18 cellular contexts compared by ENCODE assay signal in the genomic region with DNA sequence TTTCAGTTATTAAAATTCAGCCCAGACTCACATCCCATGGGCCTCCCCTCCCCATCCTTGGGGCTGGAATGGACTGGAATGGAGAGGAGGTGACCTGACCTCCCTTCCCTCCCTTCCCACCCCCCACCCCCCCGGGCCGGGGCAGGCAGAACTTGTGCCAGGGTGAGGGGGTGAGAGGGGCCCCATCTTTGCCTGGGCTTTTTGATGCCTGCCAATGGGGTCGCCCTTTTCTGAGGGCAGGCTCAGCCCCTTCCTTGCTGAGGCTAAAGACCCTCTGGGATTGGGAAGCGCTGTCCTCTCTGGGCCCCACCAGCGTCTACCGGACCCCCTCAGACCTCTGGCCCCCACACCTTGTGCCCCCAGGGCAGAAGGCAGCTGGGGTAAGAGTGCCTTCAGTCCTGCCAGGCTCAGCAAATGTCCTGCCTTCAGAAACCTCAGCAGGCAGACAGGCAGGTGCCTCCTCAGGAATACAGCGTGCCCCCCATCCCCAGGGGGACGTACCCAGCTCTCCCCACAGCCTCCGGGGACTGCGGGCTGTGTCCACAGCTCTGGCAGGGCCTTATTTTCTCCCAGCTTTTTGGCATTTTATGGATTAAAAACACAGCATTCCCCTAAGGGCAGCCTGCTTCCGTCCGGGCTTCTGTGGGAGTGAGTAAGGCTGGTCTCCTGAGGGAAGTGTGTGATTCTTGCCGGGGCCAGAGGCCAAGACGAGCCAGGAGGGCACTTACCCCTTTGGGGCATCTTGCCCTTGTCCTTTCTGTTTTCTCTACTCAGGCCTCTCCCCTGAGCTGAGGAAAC. TPM values are rescaled to one million over a fixed set of nuclear protein-coding genes. Genes with fewer than 3 reads are reported as not detected.
DNase-seq lines count a peak whose midpoint lies in the region; ATAC-seq and TF ChIP-seq lines count a peak whose summit lies in the region.
"Had no signal": no experiment of that assay in that cellular context is flagged by ENCODE, and none has a peak within 500 bp of the region (broad histone marks: within the 10 kb centered on the region; RNA-seq: fewer than 3 reads in every experiment).

No MANE protein-coding gene starts in this region.

- H3K27ac ChIP-seq in CD4-positive, alpha-beta T cell (ENCODE audit: low read depth, low read length) = no peak overlapping the region
- H3K27ac ChIP-seq: RWPE1 had no signal

- no peaks in the 10 kb centered on the region for H3K27me3 ChIP-seq in CD4-positive, alpha-beta T cell (ENCODE audit: control insufficient read depth, insufficient read depth, low read length)

- no peak for DNase-seq in CD4-positive, alpha-beta T cell
- no peak for DNase-seq in glutamatergic neuron
- peak; percentile 64 for DNase-seq in posterior vena cava (ENCODE audit: low spot score)
- no peak for DNase-seq in stimulated activated CD4-positive, alpha-beta T cell treated with anti-CD3 and anti-CD28 coated beads, Interleukin-4, amount 100 ng/mL, for 24 hours
- DNase-seq in amniotic stem cell (lab: John Stamatoyannopoulos, UW) = no peak
- no peak for DNase-seq in NCI-H1436 (lab: John Stamatoyannopoulos, UW)
- DNase-seq: Caco-2, NCI-H1092 treated with DMSO at 0.1 percent for 48 hours, NCI-H1694, NCI-H2081 treated with DMSO at 0.1 percent for 48 hours, NCI-H748 treated with DMSO at 0.1 percent for 48 hours, PC-3, SIG-M5 had no signal

- ATAC-seq in CD4-positive, alpha-beta T cell (ENCODE audit: poor library complexity) = no peak
- ATAC-seq: HCT116 had no signal

- H3K9me3 Mint-ChIP-seq in CD4-positive, alpha-beta T cell = no peaks in the 10 kb centered on the region
- H3K9me3 Mint-ChIP-seq in IgD-negative memory B cell (peaks cover 0 to 10% (median 2%) of the 10 kb centered on the region in 3 donors), glutamatergic neuron (ENCODE audit: unreplicated experiment) (peaks cover 3% of the 10 kb centered on the region)

- no peaks in the 10 kb centered on the region for H3K36me3 Mint-ChIP-seq in CD4-positive, alpha-beta T cell (ENCODE audit: low read depth)
- H3K36me3 Mint-ChIP-seq in IgD-negative memory B cell (no peaks in the 10 kb centered on the region), glutamatergic neuron (ENCODE audit: unreplicated experiment) (peaks cover 5% of the 10 kb centered on the region)
- H3K36me3 Mint-ChIP-seq: CD14-positive monocyte had no signal

- peaks cover 13% of the 10 kb centered on the region for H3K4me1 Mint-ChIP-seq in CD4-positive, alpha-beta T cell (ENCODE audit: low read depth)
- H3K4me1 Mint-ChIP-seq in IgD-negative memory B cell (peaks cover 2 to 4% (median 2%) of the 10 kb centered on the region in 3 donors), glutamatergic neuron (ENCODE audit: low read depth, unreplicated experiment) (no peaks in the 10 kb centered on the region)

- H3K27ac Mint-ChIP-seq in CD4-positive, alpha-beta T cell = no peak overlapping the region
- peak overlapping the region in 1 of 3 donors; percentile 67 for H3K27ac Mint-ChIP-seq in IgD-negative memory B cell
- H3K27ac Mint-ChIP-seq in glutamatergic neuron (ENCODE audit: unreplicated experiment) = no peak overlapping the region

- intact Hi-C loops in CD4-positive, alpha-beta T cell (cut with DNase I, micrococcal nuclease) = loop anchor here (2.0 to 5.0 kb wide), 4 partner anchors 36 to 51 kb away; partner anchors contain the start of gene DUSP9 (in 1 of the 2)
- intact Hi-C loops in posterior vena cava (cut with DNase I) = loop anchor here in 1 of 2 donors (10.0 kb wide), 1 partner anchor 93 kb away; no protein-coding TSS in a partner anchor

- H3K9me3 ChIP-seq in CD4-positive, alpha-beta T cell (ENCODE audit: control insufficient read depth, low read length) = no peaks in the 10 kb centered on the region
- H3K9me3 ChIP-seq: Caco-2 had no signal

- TF ChIP-seq CTCF in CD4-positive, alpha-beta T cell (IDR thresholded peaks at IDR 0.05) = no peak
- TF ChIP-seq CTCF in glutamatergic neuron (IDR thresholded peaks at IDR 0.05; ENCODE audit: partially characterized antibody, unreplicated experiment) = no peak

- POLR2A ChIA-PET in CD4-positive, alpha-beta T cell (lab: Charles Lee) = no interaction called here

- peak overlapping the region; percentile 56 for H3K4me3 Mint-ChIP-seq in CD4-positive, alpha-beta T cell
- H3K4me3 Mint-ChIP-seq in IgD-negative memory B cell (peak overlapping the region in 3 of 4 donors; percentile 12 to 85 (median 38)), glutamatergic neuron (ENCODE audit: unreplicated experiment) (peak overlapping the region; percentile 36)

- CTCF ChIA-PET in CD4-positive, alpha-beta T cell (lab: Charles Lee) = interaction anchor here (2.2 kb wide), 1 partner anchor 12 kb away, joined by 11 read pairs; the partner anchor contains the start of gene CCNQ

- H3K27me3 Mint-ChIP-seq in CD4-positive, alpha-beta T cell = no peaks in the 10 kb centered on the region
- H3K27me3 Mint-ChIP-seq in IgD-negative memory B cell (peaks cover 29% of the 10 kb centered on the region), glutamatergic neuron (ENCODE audit: unreplicated experiment) (peaks cover 2% of the 10 kb centered on the region)

RNA-seq across cellular contexts. Expression of gene CCNQ, which starts 12.6 kb away (rescaled TPM):
- total RNA-seq in CD4-positive, alpha-beta T cell = 10 to 100 TPM; 13.9 to 14.1 TPM
- polyA plus RNA-seq in IgD-negative memory B cell = 56.1 TPM
- total RNA-seq in glutamatergic neuron (ENCODE audit: unreplicated experiment) (28.9 TPM), posterior vena cava (10 to 100 TPM; 15.8 to 21.7 TPM)

RNA-seq across cellular contexts. Expression of gene DUSP9, which starts 35.5 kb away (rescaled TPM):
- not detected for total RNA-seq in CD4-positive, alpha-beta T cell
- polyA plus RNA-seq in IgD-negative memory B cell = not detected
- total RNA-seq in glutamatergic neuron (ENCODE audit: unreplicated experiment) = 0.61 TPM
- not detected for total RNA-seq in posterior vena cava
- total RNA-seq: LHCN-M2 had no signal
- polyA plus RNA-seq: CD14-positive monocyte had no signal
